Comparison of ENCODE assay signal across 21 cellular contexts in genomic region chr7:70457477-70458194, GRCh38.
DNase-seq lines count a peak whose midpoint lies in the region; ATAC-seq and TF ChIP-seq lines count a peak whose summit lies in the region.
"Had no signal": no experiment of that assay in that cellular context is flagged by ENCODE, and none has a peak within 500 bp of the region (broad histone marks: within the 10 kb centered on the region; RNA-seq: fewer than 3 reads in every experiment).

No MANE protein-coding gene starts in this region.

- WGBS in mesendoderm (ENCODE audit: extremely low coverage, insufficient coverage, low lambda C conversion rate): no CpG with 5 or more reads among the region's 7 CpGs
- 90 to 91% methylated on average over 6 to 7 of the region's 7 CpGs for WGBS in body of pancreas, 2 donors

- no peak overlapping the region for H4K5ac ChIP-seq in mesendoderm (ENCODE audit: low read length)

- H3K27me3 ChIP-seq in mesendoderm (ENCODE audit: insufficient read depth, low read length, poor library complexity): no peaks in the 10 kb centered on the region
- H3K27me3 ChIP-seq in body of pancreas: no peaks in the 10 kb centered on the region
- H3K27me3 ChIP-seq: BE2C, testis had no signal

- no peaks in the 10 kb centered on the region for H3K79me1 ChIP-seq in mesendoderm (ENCODE audit: low read length)

- no peak for TF ChIP-seq POLR2A in body of pancreas (IDR thresholded peaks at IDR 0.05)

- H3K27ac Mint-ChIP-seq in stimulated activated memory B cell treated with anti-CD40 and anti-IgM and Interleukin-4, amounts not matched to agents 10 μg/mL and 1 μg/mL and 100 μg/mL, for 72 hours: peak overlapping the region; percentile 83

- no peak overlapping the region for H3K4ac ChIP-seq in mesendoderm (ENCODE audit: low read depth, low read length)

- no peak overlapping the region for H2AK5ac ChIP-seq in mesendoderm (ENCODE audit: low read length)

- H4K8ac ChIP-seq in mesendoderm (ENCODE audit: low read depth, low read length): no peak overlapping the region

- H2BK15ac ChIP-seq in mesendoderm (replicated peaks; ENCODE audit: low read depth): no peak overlapping the region

- H3K36me3 ChIP-seq in HEK293 (ENCODE audit: control insufficient read depth in 2 of 2, insufficient read depth in 1 of 2, low read length in 2 of 2) (no peaks in the 10 kb centered on the region), mesendoderm (ENCODE audit: control insufficient read depth, insufficient read depth, low read length) (no peaks in the 10 kb centered on the region), body of pancreas (replicated peaks in 1 of 2; ENCODE audit: insufficient read depth in 1 of 2, low read depth in 2 of 2) (no peaks in the 10 kb centered on the region)
- H3K36me3 ChIP-seq: BE2C had no signal

- H3K4me2 ChIP-seq in mesendoderm (ENCODE audit: low read length): no peak overlapping the region

- POLR2A ChIA-PET in HEK293 (lab: Yijun Ruan, JAX): no interaction called here

- H3K4me1 Mint-ChIP-seq in stimulated activated memory B cell treated with anti-CD40 and anti-IgM and Interleukin-4, amounts not matched to agents 10 μg/mL and 1 μg/mL and 100 μg/mL, for 72 hours: peaks cover 35% of the 10 kb centered on the region

- H3K9me3 Mint-ChIP-seq in stimulated activated memory B cell treated with anti-CD40 and anti-IgM and Interleukin-4, amounts not matched to agents 10 μg/mL and 1 μg/mL and 100 μg/mL, for 72 hours: no peaks in the 10 kb centered on the region
- H3K9me3 Mint-ChIP-seq: activated T-cell treated with anti-CD3 and anti-CD28 coated beads, Interleukin-2, amount 50 U/mL, for 4 hours; naive thymus-derived CD8-positive, alpha-beta T cell had no signal

- no peak overlapping the region for H3K4me3 Mint-ChIP-seq in stimulated activated memory B cell treated with anti-CD40 and anti-IgM and Interleukin-4, amounts not matched to agents 10 μg/mL and 1 μg/mL and 100 μg/mL, for 72 hours
- H3K4me3 Mint-ChIP-seq: activated T-cell treated with anti-CD3 and anti-CD28 coated beads, Interleukin-2, amount 50 U/mL, for 4 hours had no signal

- no peaks in the 10 kb centered on the region for H3K27me3 Mint-ChIP-seq in stimulated activated memory B cell treated with anti-CD40 and anti-IgM and Interleukin-4, amounts not matched to agents 10 μg/mL and 1 μg/mL and 100 μg/mL, for 72 hours
- H3K27me3 Mint-ChIP-seq: naive thymus-derived CD8-positive, alpha-beta T cell had no signal

- peak; percentile 69 for DNase-seq in astrocyte of the hippocampus (ENCODE audit: low read depth, low spot score)
- DNase-seq in mesendoderm: peak; percentile 30
- no peak for DNase-seq in NCI-H2107 treated with DMSO at 0.1 percent for 48 hours (lab: John Stamatoyannopoulos, UW; ENCODE audit: unreplicated experiment)
- no peak for DNase-seq in body of pancreas
- DNase-seq in DMS53 treated with DMSO at 0.1 percent for 48 hours (lab: John Stamatoyannopoulos, UW; ENCODE audit: unreplicated experiment): no peak
- DNase-seq: activated CD4-positive, alpha-beta T cell treated with anti-CD3 and anti-CD28 coated beads, Interleukin-2, amount 50 U/mL, for 48 hours; activated naive CD4-positive, alpha-beta T cell treated with anti-CD3 and anti-CD28 coated beads, Interleukin-2, amount 50 U/mL, for 16 hours; activated T-cell treated with anti-CD3 and anti-CD28 coated beads, Interleukin-2, amount 50 U/mL, for 4 hours; BE2C; cortex of kidney; DMS 273 treated with DMSO at 0.1 percent for 48 hours; GOT3; MM.1S; NCI-H187; NCI-H446; T-helper 1 cell; testis had no signal

- H2BK5ac ChIP-seq in mesendoderm (ENCODE audit: low read length): no peak overlapping the region

- H3K27ac ChIP-seq in HEK293 (ENCODE audit: extremely low read depth, low read depth, low read length) (no peak overlapping the region), mesendoderm (ENCODE audit: low read depth, low read length) (no peak overlapping the region), body of pancreas (no peak overlapping the region)
- H3K27ac ChIP-seq: testis had no signal

- H3K36me3 Mint-ChIP-seq in stimulated activated memory B cell treated with anti-CD40 and anti-IgM and Interleukin-4, amounts not matched to agents 10 μg/mL and 1 μg/mL and 100 μg/mL, for 72 hours: no peaks in the 10 kb centered on the region
- H3K36me3 Mint-ChIP-seq: naive thymus-derived CD8-positive, alpha-beta T cell had no signal

- no peak overlapping the region for H2BK120ac ChIP-seq in mesendoderm (ENCODE audit: low read depth, low read length)

- ATAC-seq in stimulated activated memory B cell treated with anti-CD40 and anti-IgM and Interleukin-4, amounts not matched to agents 10 μg/mL and 1 μg/mL and 100 μg/mL, for 72 hours: no peak
- no peak for ATAC-seq in HG02852 (IDR thresholded peaks at IDR 0.05; ENCODE audit: unreplicated experiment)
- no peak for ATAC-seq in body of pancreas
- ATAC-seq: activated T-cell treated with anti-CD3 and anti-CD28 coated beads, Interleukin-2, amount 50 U/mL, for 4 hours had no signal

- no peak overlapping the region for H3K4me3 ChIP-seq in HEK293 (ENCODE audit: low read depth, low read length)
- no peak overlapping the region for H3K4me3 ChIP-seq in mesendoderm (ENCODE audit: low read length)
- no peak overlapping the region for H3K4me3 ChIP-seq in body of pancreas
- H3K4me3 ChIP-seq: testis had no signal

- CTCF ChIA-PET in HEK293 (lab: Yijun Ruan, JAX): no interaction called here

- H3K9me3 ChIP-seq in HEK293 (ENCODE audit: control insufficient read depth, insufficient read depth, low read depth, low read length) (no peaks in the 10 kb centered on the region), body of pancreas (no peaks in the 10 kb centered on the region)
- H3K9me3 ChIP-seq: BE2C, testis had no signal

- H3K4me1 ChIP-seq in HEK293 (ENCODE audit: control insufficient read depth, insufficient read depth, low read length) (peaks cover 4% of the 10 kb centered on the region), mesendoderm (ENCODE audit: control insufficient read depth, low read depth, low read length) (no peaks in the 10 kb centered on the region), body of pancreas (peaks cover 11% of the 10 kb centered on the region)

- no peak overlapping the region for H3K23ac ChIP-seq in mesendoderm (ENCODE audit: low read length)

- H3K18ac ChIP-seq in mesendoderm (ENCODE audit: low read length): no peak overlapping the region

- TF ChIP-seq CTCF in HEK293 (tag by site-specific recombination; IDR thresholded peaks at IDR 0.05): no peak
- no peak for TF ChIP-seq CTCF in body of pancreas (IDR thresholded peaks at IDR 0.05)

- no peak overlapping the region for H3K9ac ChIP-seq in mesendoderm (ENCODE audit: low read length)

- no peak overlapping the region for H3K56ac ChIP-seq in mesendoderm (ENCODE audit: low read length)

- no peaks in the 10 kb centered on the region for H3K79me2 ChIP-seq in mesendoderm (ENCODE audit: control insufficient read depth, insufficient read depth, low read length)

- intact Hi-C loops in body of pancreas (cut with DNase I): no loop called here

TF ChIP-seq in HEK293, 187 proteins besides CTCF, POLR2A, EP300 and RAD21 (continues in another document):
- TF ChIP-seq ZBTB6 (tag by site-specific recombination; IDR thresholded peaks at IDR 0.05) (no peak), ZNF555 (tag by site-specific recombination; conservative IDR thresholded peaks at IDR 0.05) (no peak), HOXA7 (CRISPR knock-in tag; IDR thresholded peaks at IDR 0.05; ENCODE audit: borderline replicate concordance) (no peak), ZNF114 (tag by site-specific recombination; IDR thresholded peaks at IDR 0.05) (no peak), ZFP69B (tag by site-specific recombination; IDR thresholded peaks at IDR 0.05) (no peak), ZNF658 (tag by site-specific recombination; IDR thresholded peaks at IDR 0.05) (no peak), SCRT2 (tag by site-specific recombination; IDR thresholded peaks at IDR 0.05) (no peak), BCL11A (tag by site-specific recombination; IDR thresholded peaks at IDR 0.05; ENCODE audit: low read depth) (no peak), ZNF394 (tag by site-specific recombination; IDR thresholded peaks at IDR 0.05; ENCODE audit: borderline replicate concordance) (no peak), ZNF19 (tag by site-specific recombination; IDR thresholded peaks at IDR 0.05; ENCODE audit: low read depth) (no peak)
- TF ChIP-seq, protein P1, sequence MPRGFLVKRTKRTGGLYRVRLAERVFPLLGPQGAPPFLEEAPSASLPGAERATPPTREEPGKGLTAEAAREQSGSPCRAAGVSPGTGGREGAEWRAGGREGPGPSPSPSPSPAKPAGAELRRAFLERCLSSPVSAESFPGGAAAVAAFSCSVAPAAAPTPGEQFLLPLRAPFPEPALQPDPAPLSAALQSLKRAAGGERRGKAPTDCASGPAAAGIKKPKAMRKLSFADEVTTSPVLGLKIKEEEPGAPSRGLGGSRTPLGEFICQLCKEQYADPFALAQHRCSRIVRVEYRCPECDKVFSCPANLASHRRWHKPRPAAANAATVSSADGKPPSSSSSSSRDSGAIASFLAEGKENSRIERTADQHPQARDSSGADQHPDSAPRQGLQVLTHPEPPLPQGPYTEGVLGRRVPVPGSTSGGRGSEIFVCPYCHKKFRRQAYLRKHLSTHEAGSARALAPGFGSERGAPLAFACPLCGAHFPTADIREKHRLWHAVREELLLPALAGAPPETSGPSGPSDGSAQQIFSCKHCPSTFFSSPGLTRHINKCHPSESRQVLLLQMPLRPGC (tag by site-specific recombination; IDR thresholded peaks at IDR 0.05): no peak

Comparison
In these comparisons a context has a peak if more than half of its experiments do, and no peak if none do; other contexts are left out.
1. DNase-seq: peak in astrocyte of the hippocampus (single experiment) and mesendoderm (single experiment); none in NCI-H2107 treated with DMSO at 0.1 percent for 48 hours (single experiment), body of pancreas (0 of 4) and DMS53 treated with DMSO at 0.1 percent for 48 hours (single experiment).